8 cellular contexts compared by ENCODE assay signal in the genomic region with DNA sequence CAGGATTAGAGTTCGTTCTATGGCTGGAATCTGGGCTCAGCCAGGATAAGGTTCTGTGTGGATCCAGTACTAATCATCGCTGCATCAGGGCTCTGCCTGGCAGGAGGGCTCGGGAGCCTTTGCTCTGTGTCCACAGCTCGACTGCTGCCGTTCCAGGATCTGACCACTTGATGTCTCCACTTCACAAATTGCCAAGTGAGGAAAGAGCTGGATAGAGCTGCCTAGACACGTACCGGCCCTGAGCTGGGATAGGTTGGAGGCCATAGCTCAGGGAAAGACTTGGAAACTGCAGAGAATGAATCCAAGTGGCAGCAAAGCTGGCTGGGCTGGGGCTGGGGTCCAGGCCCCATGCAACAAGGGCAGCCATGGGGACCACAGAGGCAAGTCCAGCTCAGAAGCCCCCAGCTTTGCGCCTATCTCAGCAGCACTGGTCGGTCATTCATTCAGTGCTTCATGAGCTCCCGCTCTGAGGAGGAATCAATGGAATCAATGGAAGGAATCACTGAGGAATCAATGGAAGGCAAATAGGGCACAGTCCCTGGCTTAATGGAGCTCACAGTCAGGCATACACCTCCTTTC.
DNase-seq lines count a peak whose midpoint lies in the region; ATAC-seq and TF ChIP-seq lines count a peak whose summit lies in the region.

No MANE protein-coding gene starts in this region.

- POLR2A ChIA-PET in AG04449 (lab: Yijun Ruan, JAX), result interaction anchor here (1.0 to 1.2 kb wide), 2 partner anchors 88 to 101 kb away, joined by 3 read pairs; no protein-coding TSS in a partner anchor

- H3K27ac ChIP-seq in VCaP, result no peak overlapping the region; the same call in 1 of the 2 replicates

- in situ Hi-C loops in T47D (cut with HindIII; ENCODE audit: low pct_unique_long_range_greater_than_20kb, low sequenced_read_pairs), result no loop called here

- H3K4me3 ChIP-seq in AG04449 (ENCODE audit: low read depth, low read length), result no peak overlapping the region

- CTCF ChIA-PET in AG04449 (lab: Yijun Ruan, JAX), result interaction anchor here (0.7 to 20.4 kb wide), 37 partner anchors 10 to 420 kb away, joined by 3 to 439 read pairs (median 6); a partner anchor contains a TSS

- DNase-seq in AG04449 (ENCODE audit: low read depth, low spot score), result no peak
- peak; percentile 70 for DNase-seq in NCI-H2227 treated with DMSO at 0.1 percent for 48 hours (lab: John Stamatoyannopoulos, UW)
- peak; percentile 87 to 94 for DNase-seq in T47D (ENCODE audit: low read depth in 1 of 2, low spot score in 1 of 2)
- peak; percentile 94 for DNase-seq in islet precursor cell
- DNase-seq in stimulated activated CD4-positive, alpha-beta T cell treated with anti-CD3 and anti-CD28 coated beads, Interleukin-15, amount 100 ng/mL, for 48 hours (ENCODE audit: low read depth in 2 of 2), result peak; percentile 58 to 68

- TF ChIP-seq CTCF in AG04449 (IDR thresholded peaks at IDR 0.05; ENCODE audit: insufficient read depth, low read length, missing control alignments) (peak; percentile 90), VCaP (conservative IDR thresholded peaks at IDR 0.05) (peak; percentile 95)

- peak; percentile 37 for ATAC-seq in GM18858 (IDR thresholded peaks at IDR 0.05; ENCODE audit: unreplicated experiment)
- peak; percentile 44 for ATAC-seq in HG03108 (IDR thresholded peaks at IDR 0.05; ENCODE audit: unreplicated experiment)
